In genomic region chr3:67082533-67083024, GRCh38 we compare ENCODE assay signal across 18 cellular contexts.
DNase-seq lines count a peak whose midpoint lies in the region; TF ChIP-seq lines count a peak whose summit lies in the region.
"Had no signal": no experiment of that assay in that cellular context is flagged by ENCODE, and none has a peak within 500 bp of the region (broad histone marks: within the 10 kb centered on the region; RNA-seq: fewer than 3 reads in every experiment).

No MANE protein-coding gene starts in this region.

- H4K20me1 ChIP-seq in MM.1S (ENCODE audit: insufficient read depth, low read length) = no peaks in the 10 kb centered on the region

- H3K79me2 ChIP-seq in MM.1S (ENCODE audit: low read length) = no peaks in the 10 kb centered on the region

- intact Hi-C loops in ascending aorta (cut with DNase I) = no loop called here
- intact Hi-C loops in thyroid gland (cut with DNase I) = no loop called here

- no peak for TF ChIP-seq POLR2A in thyroid gland (IDR thresholded peaks at IDR 0.05)

- CTCF ChIA-PET in activated naive CD4-positive, alpha-beta T cell treated with anti-CD3 and anti-CD28 coated beads, Interleukin-2, amount 10 ng/mL, durations not matched to agents 7 days and 5 days (lab: Charles Lee) = no interaction called here

- WGBS in thyroid gland, 2 donors = 87 to 91% methylated on average over 4 of the region's 4 CpGs

- H3K27me3 Mint-ChIP-seq in activated naive CD4-positive, alpha-beta T cell treated with anti-CD3 and anti-CD28 coated beads, Interleukin-2, amount 10 ng/mL, durations not matched to agents 7 days and 5 days = no peaks in the 10 kb centered on the region
- no peaks in the 10 kb centered on the region for H3K27me3 Mint-ChIP-seq in activated naive CD8-positive, alpha-beta T cell treated with anti-CD3 and anti-CD28 coated beads for 36 hours

- H3F3A ChIP-seq in MM.1S (ENCODE audit: insufficient read depth, low read length) = no peaks in the 10 kb centered on the region; the same call in 1 of the 2 replicates

- peaks cover 31% of the 10 kb centered on the region for H3K4me1 Mint-ChIP-seq in activated naive CD4-positive, alpha-beta T cell treated with anti-CD3 and anti-CD28 coated beads, Interleukin-2, amount 10 ng/mL, durations not matched to agents 7 days and 5 days
- H3K4me1 Mint-ChIP-seq in activated naive CD8-positive, alpha-beta T cell treated with anti-CD3 and anti-CD28 coated beads for 36 hours = peaks cover 24% of the 10 kb centered on the region

- no peak overlapping the region for H3K4me3 Mint-ChIP-seq in activated naive CD4-positive, alpha-beta T cell treated with anti-CD3 and anti-CD28 coated beads, Interleukin-2, amount 10 ng/mL, durations not matched to agents 7 days and 5 days
- H3K4me3 Mint-ChIP-seq in activated naive CD8-positive, alpha-beta T cell treated with anti-CD3 and anti-CD28 coated beads for 36 hours = no peak overlapping the region

- peak overlapping the region; percentile 93 for H3K27ac Mint-ChIP-seq in activated naive CD4-positive, alpha-beta T cell treated with anti-CD3 and anti-CD28 coated beads, Interleukin-2, amount 10 ng/mL, durations not matched to agents 7 days and 5 days
- H3K27ac Mint-ChIP-seq in activated naive CD8-positive, alpha-beta T cell treated with anti-CD3 and anti-CD28 coated beads for 36 hours = peak overlapping the region; percentile 91

- H3K9ac ChIP-seq in MM.1S (ENCODE audit: low read length) = no peak overlapping the region
- H3K9ac ChIP-seq: GM23248 had no signal

- no peaks in the 10 kb centered on the region for H3K9me2 ChIP-seq in MM.1S (replicated peaks; ENCODE audit: insufficient read depth, low read length)

- no peak for DNase-seq in activated naive CD4-positive, alpha-beta T cell treated with anti-CD3 and anti-CD28 coated beads, Interleukin-2, amount 10 ng/mL, durations not matched to agents 7 days and 5 days
- no peak for DNase-seq in activated naive CD4-positive, alpha-beta T cell treated with Interleukin-2 at 50 U/mL for 16 hours
- no peak for DNase-seq in MM.1S
- no peak for DNase-seq in activated naive CD8-positive, alpha-beta T cell treated with anti-CD3 and anti-CD28 coated beads for 36 hours
- DNase-seq in retina = peak; percentile 3
- DNase-seq in ascending aorta (ENCODE audit: low spot score in 2 of 2) = no peak
- DNase-seq in thyroid gland = no peak
- no peak for DNase-seq in GOT3 (lab: John Stamatoyannopoulos, UW)
- DNase-seq: cerebellar nuclear complex, COR-L47, heart left ventricle, left ventricle myocardium superior, NCI-H1436, NCI-H526, Right ventricle myocardium superior, testis had no signal

- H3K4me2 ChIP-seq in MM.1S (ENCODE audit: low read depth, low read length) = no peak overlapping the region

- no peaks in the 10 kb centered on the region for H3K36me3 ChIP-seq in MM.1S (replicated peaks; ENCODE audit: insufficient read depth, low read length)
- H3K36me3 ChIP-seq in ascending aorta = no peaks in the 10 kb centered on the region
- no peaks in the 10 kb centered on the region for H3K36me3 ChIP-seq in thyroid gland
- H3K36me3 ChIP-seq: heart left ventricle had no signal

- peaks cover 49% of the 10 kb centered on the region for H3K9me3 Mint-ChIP-seq in activated naive CD4-positive, alpha-beta T cell treated with anti-CD3 and anti-CD28 coated beads, Interleukin-2, amount 10 ng/mL, durations not matched to agents 7 days and 5 days
- peaks cover 39% of the 10 kb centered on the region for H3K9me3 Mint-ChIP-seq in activated naive CD8-positive, alpha-beta T cell treated with anti-CD3 and anti-CD28 coated beads for 36 hours

- peak overlapping the region; percentile 40; the same call in 1 of the 2 replicates for H2AFZ ChIP-seq in MM.1S (ENCODE audit: low read length)

- H3K4me1 ChIP-seq in MM.1S (ENCODE audit: low read length) (peaks cover 14% of the 10 kb centered on the region), ascending aorta (no peaks in the 10 kb centered on the region), thyroid gland (no peaks in the 10 kb centered on the region)
- H3K4me1 ChIP-seq: testis had no signal

- no peak overlapping the region for H3K4me3 ChIP-seq in MM.1S (ENCODE audit: low read length)
- H3K4me3 ChIP-seq in ascending aorta = no peak overlapping the region
- H3K4me3 ChIP-seq in thyroid gland (replicated peaks in 1 of 3) = no peak overlapping the region
- H3K4me3 ChIP-seq: GM23248, heart left ventricle, mucosa of descending colon, testis had no signal

- peaks cover 35% of the 10 kb centered on the region for H3K36me3 Mint-ChIP-seq in activated naive CD4-positive, alpha-beta T cell treated with anti-CD3 and anti-CD28 coated beads, Interleukin-2, amount 10 ng/mL, durations not matched to agents 7 days and 5 days
- peaks cover 43% of the 10 kb centered on the region for H3K36me3 Mint-ChIP-seq in activated naive CD8-positive, alpha-beta T cell treated with anti-CD3 and anti-CD28 coated beads for 36 hours

- no peak overlapping the region for H3K27ac ChIP-seq in MM.1S (ENCODE audit: low read length)
- H3K27ac ChIP-seq in ascending aorta = no peak overlapping the region
- no peak overlapping the region for H3K27ac ChIP-seq in thyroid gland
- H3K27ac ChIP-seq: GM23248, heart left ventricle, testis had no signal

- TF ChIP-seq CTCF in MM.1S (IDR thresholded peaks at IDR 0.05; ENCODE audit: low read length) (no peak), ascending aorta (IDR thresholded peaks at IDR 0.05) (no peak), thyroid gland (IDR thresholded peaks at IDR 0.05) (no peak)

- H3K27me3 ChIP-seq in MM.1S (replicated peaks; ENCODE audit: insufficient read depth, low read length) = no peaks in the 10 kb centered on the region
- H3K27me3 ChIP-seq in ascending aorta = no peaks in the 10 kb centered on the region
- H3K27me3 ChIP-seq in thyroid gland = no peaks in the 10 kb centered on the region
- H3K27me3 ChIP-seq: testis had no signal

- H3K9me3 ChIP-seq in MM.1S (replicated peaks; ENCODE audit: insufficient read depth, low read length) = no peaks in the 10 kb centered on the region
- H3K9me3 ChIP-seq in ascending aorta = no peaks in the 10 kb centered on the region
- no peaks in the 10 kb centered on the region for H3K9me3 ChIP-seq in thyroid gland
- H3K9me3 ChIP-seq: testis had no signal
